ENCODE assay signal across 7 cellular contexts in the genomic region with DNA sequence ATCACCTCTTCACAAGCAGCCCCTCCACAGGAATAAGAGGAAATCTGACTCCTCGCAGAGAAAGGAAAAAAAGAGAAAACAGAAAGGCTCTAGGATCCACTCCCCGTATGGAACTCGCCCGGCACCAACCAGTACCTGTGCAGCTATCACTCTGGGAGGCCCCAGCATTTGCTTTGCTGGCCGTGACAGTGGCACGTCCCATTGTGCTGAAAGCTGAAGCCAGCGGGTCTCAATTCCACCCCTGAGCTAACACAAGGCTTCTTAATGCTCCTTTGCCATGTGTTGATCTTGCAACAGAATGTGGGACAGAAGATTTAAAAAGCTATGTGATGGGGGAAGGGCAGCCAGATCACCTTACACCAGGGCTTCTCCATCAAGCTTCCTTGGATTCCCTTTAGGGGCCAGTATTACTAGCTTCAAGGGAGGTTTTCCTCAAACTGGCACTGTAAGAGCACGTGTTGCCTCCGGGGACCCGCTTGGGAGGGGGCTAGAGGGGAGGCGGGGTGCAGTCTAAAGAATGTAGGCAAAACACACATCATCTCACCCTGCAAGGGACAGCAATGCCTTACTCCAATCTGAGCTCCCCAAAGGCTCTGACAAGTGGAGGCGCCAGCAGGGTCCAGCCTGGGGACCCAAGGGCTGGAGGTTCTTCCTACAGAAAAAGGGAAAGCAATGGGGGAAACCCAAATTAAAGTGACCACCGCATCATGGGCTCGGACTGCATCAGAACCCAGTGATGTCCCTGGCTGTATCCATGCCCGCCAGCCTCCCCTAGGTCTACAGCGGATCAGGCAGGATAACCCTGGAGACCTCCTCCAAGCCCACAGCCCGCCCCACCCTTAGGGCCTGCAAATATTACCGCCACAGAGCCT.
DNase-seq lines count a peak whose midpoint lies in the region; ATAC-seq and TF ChIP-seq lines count a peak whose summit lies in the region.

No MANE protein-coding gene starts in this region.

- peak overlapping the region; percentile 86; the same call in 1 of the 2 replicates for H2AFZ ChIP-seq in OCI-LY3 (ENCODE audit: low read depth, low read length)

- no peak for DNase-seq in GM12865 (ENCODE audit: low read depth)
- DNase-seq in ecto neural progenitor cell (ENCODE audit: low spot score): peak; percentile 60
- peak; percentile 22 for DNase-seq in midbrain (lab: John Stamatoyannopoulos, UW)
- DNase-seq in kidney glomerular epithelial cell (lab: John Stamatoyannopoulos, UW): no peak

- ATAC-seq in GM21528 (IDR thresholded peaks at IDR 0.05; ENCODE audit: low FRiP score, unreplicated experiment) (no peak), HG03097 (IDR thresholded peaks at IDR 0.05; ENCODE audit: low FRiP score, unreplicated experiment) (no peak)

- peak overlapping the region; percentile 87 for H3K4me2 ChIP-seq in OCI-LY3 (ENCODE audit: low read length)

- H3K79me2 ChIP-seq in OCI-LY3 (ENCODE audit: low read length): peaks cover 35% of the 10 kb centered on the region

- peak overlapping the region; percentile 80 for H3K4me3 ChIP-seq in GM12865 (ENCODE audit: low read depth, low read length)
- H3K4me3 ChIP-seq in OCI-LY3 (ENCODE audit: low read length): peak overlapping the region; percentile 93

- peak overlapping the region; percentile 81; the same call in 1 of the 2 replicates for H3K9ac ChIP-seq in OCI-LY3 (ENCODE audit: low read length)

- H3K27ac ChIP-seq in OCI-LY3 (ENCODE audit: low read length): no peak overlapping the region

- no peaks in the 10 kb centered on the region for H4K20me1 ChIP-seq in OCI-LY3 (ENCODE audit: insufficient read depth, low read length)

- TF ChIP-seq CTCF in GM12865 (IDR thresholded peaks at IDR 0.05; ENCODE audit: insufficient read depth, low read depth, low read length, missing control alignments) (no peak), OCI-LY3 (IDR thresholded peaks at IDR 0.05; ENCODE audit: low read depth, low read length) (no peak)

- peaks cover 17% of the 10 kb centered on the region for H3K36me3 ChIP-seq in OCI-LY3 (replicated peaks; ENCODE audit: low read depth, low read length)

- peaks cover 23% of the 10 kb centered on the region for H3K4me1 ChIP-seq in OCI-LY3 (ENCODE audit: low read length)

- H3K9me3 ChIP-seq in OCI-LY3 (ENCODE audit: insufficient read depth, low read length): no peaks in the 10 kb centered on the region

- no peaks in the 10 kb centered on the region for H3K27me3 ChIP-seq in OCI-LY3 (ENCODE audit: low read depth, low read length)

Comparison
In these comparisons a context has a peak if more than half of its experiments do, and no peak if none do; other contexts are left out.
1. DNase-seq: peak in ecto neural progenitor cell (single experiment) and midbrain (single experiment); none in GM12865 (single experiment) and kidney glomerular epithelial cell (single experiment).